19 cellular contexts compared by ENCODE assay signal in the genomic region with DNA sequence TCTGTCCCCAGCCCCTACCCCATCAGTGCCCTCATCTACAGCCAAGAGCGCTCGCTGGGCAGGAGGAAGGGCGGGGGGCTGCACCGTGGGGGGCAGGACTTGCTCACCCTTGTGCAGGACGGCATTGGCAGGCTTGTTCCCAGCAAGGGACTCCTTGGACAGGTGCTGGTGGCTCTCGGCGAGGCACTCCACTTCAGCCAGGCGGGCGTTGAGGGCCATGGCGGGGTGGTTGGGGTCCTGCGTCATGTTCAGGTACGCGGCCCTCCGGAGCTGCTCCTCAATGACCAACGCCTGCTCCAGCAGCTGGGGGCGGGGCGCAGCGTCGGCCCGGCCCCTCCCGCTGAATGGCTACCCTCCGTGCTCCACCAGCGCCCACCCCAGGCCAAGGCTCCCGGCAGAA.
"Had no signal": no experiment of that assay in that cellular context is flagged by ENCODE, and none has a peak within 500 bp of the region (broad histone marks: within the 10 kb centered on the region; RNA-seq: fewer than 3 reads in every experiment).

No MANE protein-coding gene starts in this region.

- H3K27ac Mint-ChIP-seq: activated CD4-positive, alpha-beta memory T cell treated with anti-CD3 and anti-CD28 coated beads, Interleukin-2, amount 10 ng/mL, durations not matched to agents 7 days and 5 days; activated CD4-positive, alpha-beta T cell treated with anti-CD3 and anti-CD28 coated beads, Interleukin-2, amount 10 ng/mL, durations not matched to agents 24 days and 14 days; activated CD8-positive, alpha-beta memory T cell treated with anti-CD3 and anti-CD28 coated beads, Interleukin-2, amount 10 ng/mL, durations not matched to agents 7 days and 5 days; activated naive CD4-positive, alpha-beta T cell treated with anti-CD3 and anti-CD28 coated beads, Interleukin-2, amount 50 U/mL, for 72 hours; T-helper 1 cell treated with Interleukin-12 subunit alpha and Interleukin-12 subunit beta and Interleukin-4 antibody, amounts not matched to agents 30 μg/mL and 1 μg/mL, for 36 hours had no signal

- H3K27ac ChIP-seq: breast epithelium, coronary artery, esophagus muscularis mucosa, thyroid gland had no signal

- H3K36me3 ChIP-seq: breast epithelium, thyroid gland had no signal

- H3K27me3 Mint-ChIP-seq: activated CD4-positive, alpha-beta memory T cell treated with anti-CD3 and anti-CD28 coated beads, Interleukin-2, amount 10 ng/mL, durations not matched to agents 7 days and 5 days; activated CD8-positive, alpha-beta memory T cell treated with anti-CD3 and anti-CD28 coated beads, Interleukin-2, amount 10 ng/mL, durations not matched to agents 7 days and 5 days had no signal

- H3K9me3 ChIP-seq: breast epithelium, esophagus muscularis mucosa, thyroid gland had no signal

- H3K4me1 Mint-ChIP-seq: activated CD4-positive, alpha-beta memory T cell treated with anti-CD3 and anti-CD28 coated beads, Interleukin-2, amount 10 ng/mL, durations not matched to agents 7 days and 5 days; activated CD4-positive, alpha-beta T cell treated with anti-CD3 and anti-CD28 coated beads, Interleukin-2, amount 10 ng/mL, durations not matched to agents 24 days and 14 days; activated CD8-positive, alpha-beta memory T cell treated with anti-CD3 and anti-CD28 coated beads, Interleukin-2, amount 10 ng/mL, durations not matched to agents 7 days and 5 days; neural crest cell had no signal

- H3K9me3 Mint-ChIP-seq: activated CD4-positive, alpha-beta memory T cell treated with anti-CD3 and anti-CD28 coated beads, Interleukin-2, amount 10 ng/mL, durations not matched to agents 7 days and 5 days; neural crest cell; T-helper 1 cell treated with Interleukin-12 subunit alpha and Interleukin-12 subunit beta and Interleukin-4 antibody, amounts not matched to agents 30 μg/mL and 1 μg/mL, for 36 hours had no signal

- H3K4me3 Mint-ChIP-seq: activated CD4-positive, alpha-beta memory T cell treated with anti-CD3 and anti-CD28 coated beads, Interleukin-2, amount 10 ng/mL, durations not matched to agents 7 days and 5 days; activated CD4-positive, alpha-beta T cell treated with anti-CD3 and anti-CD28 coated beads, Interleukin-2, amount 10 ng/mL, durations not matched to agents 24 days and 14 days; activated CD8-positive, alpha-beta memory T cell treated with anti-CD3 and anti-CD28 coated beads, Interleukin-2, amount 10 ng/mL, durations not matched to agents 7 days and 5 days; naive B cell; neural crest cell; T-helper 1 cell treated with Interleukin-12 subunit alpha and Interleukin-12 subunit beta and Interleukin-4 antibody, amounts not matched to agents 30 μg/mL and 1 μg/mL, for 36 hours had no signal

- H3K4me3 ChIP-seq: breast epithelium, coronary artery, esophagus muscularis mucosa, lung, thyroid gland had no signal

- H3K36me3 Mint-ChIP-seq: activated CD8-positive, alpha-beta memory T cell treated with anti-CD3 and anti-CD28 coated beads, Interleukin-2, amount 10 ng/mL, durations not matched to agents 7 days and 5 days; activated naive CD4-positive, alpha-beta T cell treated with anti-CD3 and anti-CD28 coated beads, Interleukin-2, amount 50 U/mL, for 72 hours had no signal

- DNase-seq: activated CD4-positive, alpha-beta memory T cell treated with anti-CD3 and anti-CD28 coated beads, Interleukin-2, amount 10 ng/mL, durations not matched to agents 7 days and 5 days; activated CD4-positive, alpha-beta T cell treated with anti-CD3 and anti-CD28 coated beads, Interleukin-2, amount 10 ng/mL, durations not matched to agents 24 days and 14 days; activated CD4-positive, CD25-positive, alpha-beta regulatory T cell; activated CD8-positive, alpha-beta memory T cell treated with anti-CD3 and anti-CD28 coated beads, Interleukin-2, amount 10 ng/mL, durations not matched to agents 7 days and 5 days; activated gamma-delta T cell; activated T-cell treated with anti-CD3 and anti-CD28 coated beads for 4 hours; hypothalamus; islet precursor cell; naive B cell; stimulated activated CD4-positive, alpha-beta T cell treated with anti-CD3 and anti-CD28 coated beads, Interleukin-4, amount 100 ng/mL, for 4 hours; stimulated activated naive CD8-positive, alpha-beta T cell treated with anti-CD3 and anti-CD28 coated beads, Interleukin-15, Interleukin-2, amounts not matched to agents 100 U/mL and 50 U/mL, for 24 hours; thyroid gland had no signal

- H3K27me3 ChIP-seq: thyroid gland had no signal

- H3K4me1 ChIP-seq: breast epithelium, esophagus muscularis mucosa, thyroid gland had no signal
